ENCODE assay signal across 1 cellular context in genomic region chr10:6770846-6771245, GRCh38.
TF ChIP-seq lines count a peak whose summit lies in the region.

No MANE protein-coding gene starts in this region.

TF ChIP-seq in IMR-90, 13 proteins besides CTCF, POLR2A, EP300 and RAD21:
- TF ChIP-seq ELK1 (IDR thresholded peaks at IDR 0.05; ENCODE audit: borderline replicate concordance, low read depth, low read length), result no peak
- no peak for TF ChIP-seq SMC3 (IDR thresholded peaks at IDR 0.05; ENCODE audit: low read depth, low read length)
- no peak for TF ChIP-seq FOS (IDR thresholded peaks at IDR 0.05; ENCODE audit: low read depth, low read length)
- TF ChIP-seq MAZ (IDR thresholded peaks at IDR 0.05; ENCODE audit: borderline replicate concordance, low read depth, low read length), result no peak
- TF ChIP-seq CHD1 (IDR thresholded peaks at IDR 0.05; ENCODE audit: low read depth, low read length), result no peak
- no peak for TF ChIP-seq CEBPB (IDR thresholded peaks at IDR 0.05; ENCODE audit: low read depth, low read length)
- no peak for TF ChIP-seq MAFK (IDR thresholded peaks at IDR 0.05; ENCODE audit: low read depth, low read length)
- no peak for TF ChIP-seq NFE2L2 (IDR thresholded peaks at IDR 0.05; ENCODE audit: low read depth, low read length)
- TF ChIP-seq RFX5 (IDR thresholded peaks at IDR 0.05; ENCODE audit: low read depth, low read length), result no peak
- no peak for TF ChIP-seq USF2 (IDR thresholded peaks at IDR 0.05; ENCODE audit: low read depth, low read length)
- TF ChIP-seq MXI1 (IDR thresholded peaks at IDR 0.05; ENCODE audit: borderline replicate concordance, low read depth, low read length), result no peak
- TF ChIP-seq BHLHE40 (IDR thresholded peaks at IDR 0.05; ENCODE audit: low read depth, low read length), result no peak
